In the genomic region with DNA sequence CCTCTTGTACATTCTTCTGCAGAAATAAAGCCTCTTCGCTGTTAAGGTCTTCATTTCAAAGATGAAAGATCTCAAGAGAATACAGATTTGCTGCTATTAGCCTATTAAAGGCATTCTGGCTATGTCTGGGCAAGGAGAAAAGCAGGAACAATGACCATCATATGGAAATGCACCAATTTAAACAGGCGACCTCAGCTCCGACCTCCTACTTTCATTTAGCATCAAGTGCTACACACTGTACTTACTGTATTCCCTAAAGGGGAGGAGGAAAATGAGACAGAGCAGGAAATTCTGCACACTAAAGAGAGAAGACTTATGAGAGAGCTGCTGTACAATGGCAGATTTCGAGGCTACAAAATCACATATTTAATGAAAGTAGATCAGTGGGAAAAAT, we compare ENCODE assay signal across 22 cellular contexts.
DNase-seq lines count a peak whose midpoint lies in the region; ATAC-seq and TF ChIP-seq lines count a peak whose summit lies in the region.
"Had no signal": no experiment of that assay in that cellular context is flagged by ENCODE, and none has a peak within 500 bp of the region (broad histone marks: within the 10 kb centered on the region; RNA-seq: fewer than 3 reads in every experiment).

No MANE protein-coding gene starts in this region.

- H3K4me2 ChIP-seq in smooth muscle cell, result peak overlapping the region; percentile 42
- H3K4me2 ChIP-seq: GM23338 had no signal

- TF ChIP-seq CTCF in ascending aorta (IDR thresholded peaks at IDR 0.05) (no peak), glutamatergic neuron (IDR thresholded peaks at IDR 0.05; ENCODE audit: partially characterized antibody, unreplicated experiment) (no peak), smooth muscle cell (IDR thresholded peaks at IDR 0.05; ENCODE audit: borderline replicate concordance, insufficient read depth, poor library complexity, severe bottlenecking) (no peak), progenitor cell of endocrine pancreas (IDR thresholded peaks at IDR 0.05; ENCODE audit: unreplicated experiment) (no peak)

- peak overlapping the region; percentile 10 for H2AFZ ChIP-seq in ACC112 (ENCODE audit: low read length, unreplicated experiment)
- H2AFZ ChIP-seq in smooth muscle cell (ENCODE audit: low read depth), result no peak overlapping the region
- H2AFZ ChIP-seq: GM23338 had no signal

- H3F3A ChIP-seq in smooth muscle cell (ENCODE audit: low read depth), result no peaks in the 10 kb centered on the region

- H3K9me3 ChIP-seq in ascending aorta, result no peaks in the 10 kb centered on the region
- H3K9me3 ChIP-seq in smooth muscle cell (replicated peaks; ENCODE audit: low read depth), result no peaks in the 10 kb centered on the region
- H3K9me3 ChIP-seq: Caco-2, SJSA1 had no signal

- H4K20me1 ChIP-seq in smooth muscle cell (ENCODE audit: low read depth), result peaks cover 4% of the 10 kb centered on the region

- peak overlapping the region; percentile 61 for H3K4me3 ChIP-seq in ACC112 (ENCODE audit: low read depth, low read length)
- peak overlapping the region in 1 of 2 donors; percentile 34 for H3K4me3 ChIP-seq in ascending aorta
- H3K4me3 ChIP-seq in smooth muscle cell, result no peak overlapping the region
- H3K4me3 ChIP-seq: GM12878, GM23338, SJSA1 had no signal

- WGBS in smooth muscle cell (ENCODE audit: low lambda C conversion rate), result 90% methylated on average over 4 of the region's 4 CpGs

- DNase-seq in ascending aorta (ENCODE audit: low spot score in 2 of 2), result no peak
- DNase-seq in glutamatergic neuron, result no peak
- no peak for DNase-seq in smooth muscle cell (lab: John Stamatoyannopoulos, UW; ENCODE audit: unreplicated experiment)
- no peak for DNase-seq in putamen (ENCODE audit: low spot score)
- DNase-seq in progenitor cell of endocrine pancreas (ENCODE audit: low spot score, unreplicated experiment), result no peak
- no peak for DNase-seq in activated T-cell treated with anti-CD3 and anti-CD28 coated beads, Interleukin-2, amount 50 U/mL, for 1 hour
- DNase-seq: activated CD4-positive, alpha-beta T cell treated with anti-CD3 and anti-CD28 coated beads, Interleukin-2, amount 10 ng/mL, durations not matched to agents 24 days and 14 days; activated naive CD8-positive, alpha-beta T cell treated with anti-CD3 and anti-CD28 coated beads for 36 hours; Caco-2; hippocampal formation; Kasumi-1; kidney glomerular epithelial cell; natural killer cell; NCI-H1694 treated with DMSO at 0.1 percent for 48 hours; NCI-H446 treated with DMSO at 0.1 percent for 48 hours; stimulated activated CD4-positive, alpha-beta T cell treated with anti-CD3 and anti-CD28 coated beads, Interleukin-1b, Interleukin-23, amount 100 ng/mL, for 48 hours had no signal

- H3K9me3 Mint-ChIP-seq in glutamatergic neuron (ENCODE audit: unreplicated experiment), result peaks cover 4% of the 10 kb centered on the region
- H3K9me3 Mint-ChIP-seq in progenitor cell of endocrine pancreas (ENCODE audit: low read depth), result no peaks in the 10 kb centered on the region
- H3K9me3 Mint-ChIP-seq: activated CD4-positive, alpha-beta T cell treated with anti-CD3 and anti-CD28 coated beads, Interleukin-2, amount 10 ng/mL, durations not matched to agents 24 days and 14 days; activated naive CD8-positive, alpha-beta T cell treated with anti-CD3 and anti-CD28 coated beads for 36 hours; dendritic cell treated with granulocyte-macrophage colony-stimulating factor and Interleukin-4, amounts not matched to agents 40 ng/mL and 50 ng/mL, for 4 days; GM23338; natural killer cell had no signal

- H3K36me3 ChIP-seq in ACC112 (ENCODE audit: insufficient read depth, low read length), result no peaks in the 10 kb centered on the region
- peaks cover 4 to 5% of the 10 kb centered on the region in 2 donors for H3K36me3 ChIP-seq in ascending aorta
- no peaks in the 10 kb centered on the region for H3K36me3 ChIP-seq in smooth muscle cell (ENCODE audit: low read depth)

- peaks cover 31% of the 10 kb centered on the region for H3K4me1 Mint-ChIP-seq in glutamatergic neuron (ENCODE audit: low read depth, unreplicated experiment)
- no peaks in the 10 kb centered on the region for H3K4me1 Mint-ChIP-seq in progenitor cell of endocrine pancreas (ENCODE audit: low read depth)
- H3K4me1 Mint-ChIP-seq: natural killer cell had no signal

- H3K27ac ChIP-seq in ACC112 (ENCODE audit: low read depth, low read length), result peak overlapping the region; percentile 64
- H3K27ac ChIP-seq in ascending aorta, result peak overlapping the region; percentile 77 to 79
- peak overlapping the region; percentile 69 for H3K27ac ChIP-seq in smooth muscle cell (ENCODE audit: low read depth)
- H3K27ac ChIP-seq: SJSA1 had no signal

- H3K27ac Mint-ChIP-seq in glutamatergic neuron (ENCODE audit: unreplicated experiment) (peak overlapping the region; percentile 85), progenitor cell of endocrine pancreas (no peak overlapping the region)
- H3K27ac Mint-ChIP-seq: activated CD4-positive, alpha-beta T cell treated with anti-CD3 and anti-CD28 coated beads, Interleukin-2, amount 10 ng/mL, durations not matched to agents 24 days and 14 days; activated naive CD8-positive, alpha-beta T cell treated with anti-CD3 and anti-CD28 coated beads for 36 hours; dendritic cell treated with granulocyte-macrophage colony-stimulating factor and Interleukin-4, amounts not matched to agents 40 ng/mL and 50 ng/mL, for 4 days; GM23338; natural killer cell had no signal

- intact Hi-C loops in ascending aorta (cut with DNase I), result no loop called here

- no peak for ATAC-seq in GM21717 (IDR thresholded peaks at IDR 0.05; ENCODE audit: unreplicated experiment)
- ATAC-seq: GM12878, GM23338, natural killer cell had no signal

- H3K4me3 Mint-ChIP-seq in glutamatergic neuron (ENCODE audit: unreplicated experiment), result peak overlapping the region; percentile 20
- H3K4me3 Mint-ChIP-seq in progenitor cell of endocrine pancreas (ENCODE audit: low read depth), result no peak overlapping the region
- H3K4me3 Mint-ChIP-seq: activated CD4-positive, alpha-beta T cell treated with anti-CD3 and anti-CD28 coated beads, Interleukin-2, amount 10 ng/mL, durations not matched to agents 24 days and 14 days; activated naive CD8-positive, alpha-beta T cell treated with anti-CD3 and anti-CD28 coated beads for 36 hours; dendritic cell treated with granulocyte-macrophage colony-stimulating factor and Interleukin-4, amounts not matched to agents 40 ng/mL and 50 ng/mL, for 4 days; GM23338; natural killer cell had no signal

- no peak overlapping the region for H3K9ac ChIP-seq in smooth muscle cell (ENCODE audit: low read depth)

- H3K27me3 Mint-ChIP-seq in glutamatergic neuron (ENCODE audit: unreplicated experiment), result peaks cover 4% of the 10 kb centered on the region
- no peaks in the 10 kb centered on the region for H3K27me3 Mint-ChIP-seq in progenitor cell of endocrine pancreas
- H3K27me3 Mint-ChIP-seq: activated naive CD8-positive, alpha-beta T cell treated with anti-CD3 and anti-CD28 coated beads for 36 hours; dendritic cell treated with granulocyte-macrophage colony-stimulating factor and Interleukin-4, amounts not matched to agents 40 ng/mL and 50 ng/mL, for 4 days had no signal

- no peaks in the 10 kb centered on the region for H3K36me3 Mint-ChIP-seq in glutamatergic neuron (ENCODE audit: unreplicated experiment)
- peaks cover 9% of the 10 kb centered on the region for H3K36me3 Mint-ChIP-seq in progenitor cell of endocrine pancreas (ENCODE audit: insufficient read depth)
- H3K36me3 Mint-ChIP-seq: natural killer cell had no signal

- H3K79me2 ChIP-seq in ACC112 (ENCODE audit: control insufficient read depth, insufficient read depth, low read length, unreplicated experiment) (no peaks in the 10 kb centered on the region), smooth muscle cell (ENCODE audit: low read depth) (no peaks in the 10 kb centered on the region)

- H3K27me3 ChIP-seq in ACC112 (ENCODE audit: insufficient read depth, low read length) (no peaks in the 10 kb centered on the region), ascending aorta (no peaks in the 10 kb centered on the region), smooth muscle cell (ENCODE audit: low read depth) (no peaks in the 10 kb centered on the region)
- H3K27me3 ChIP-seq: SJSA1 had no signal

- H3K4me1 ChIP-seq in ACC112 (ENCODE audit: control insufficient read depth, insufficient read depth, low read length, unreplicated experiment) (peaks cover 40% of the 10 kb centered on the region), ascending aorta (peaks cover 3 to 36% of the 10 kb centered on the region in 2 donors), smooth muscle cell (ENCODE audit: low read depth) (peaks cover 12% of the 10 kb centered on the region)
- H3K4me1 ChIP-seq: Caco-2 had no signal
